ENCODE assay signal across 8 cellular contexts in genomic region chr1:99849744-99850457, GRCh38. TPM values are rescaled to one million over a fixed set of nuclear protein-coding genes. Genes with fewer than 3 reads are reported as not detected.
DNase-seq lines count a peak whose midpoint lies in the region; ATAC-seq and TF ChIP-seq lines count a peak whose summit lies in the region.

AGL (plus strand) TSS chr1:99850361; CDS start chr1:99851043, 682 bp downstream.

- peak within 1 kb of the TSS; percentile 96 for H3K4me3 Mint-ChIP-seq in chondrocyte (ENCODE audit: unreplicated experiment)

- DNase-seq in AG04450 (ENCODE audit: low read depth, low spot score): peak; percentile 37
- peak; percentile 62 for DNase-seq in NCI-H345 treated with DMSO at 0.1 percent for 48 hours (lab: John Stamatoyannopoulos, UW; ENCODE audit: unreplicated experiment)
- peak; percentile 79 for DNase-seq in activated CD4-positive, alpha-beta T cell treated with anti-CD3 and anti-CD28 coated beads for 1 hour
- DNase-seq in chondrocyte (ENCODE audit: low spot score): peak; percentile 95
- DNase-seq in kidney glomerular epithelial cell (lab: John Stamatoyannopoulos, UW): peak; percentile 70
- DNase-seq in stimulated activated CD4-positive, alpha-beta T cell treated with anti-CD3 and anti-CD28 coated beads, Interleukin-1b, Interleukin-23, amount 100 ng/mL, for 24 hours (ENCODE audit: low read depth in 4 of 4, low spot score in 1 of 4): peak; percentile 57 to 84 (median 70)

- ATAC-seq in GM18870 (IDR thresholded peaks at IDR 0.05; ENCODE audit: unreplicated experiment) (peak; percentile 88), HG03108 (IDR thresholded peaks at IDR 0.05; ENCODE audit: unreplicated experiment) (peak; percentile 99)

- H3K9me3 Mint-ChIP-seq in chondrocyte (ENCODE audit: low read depth): no peaks in the 10 kb centered on the region

- CTCF ChIA-PET in AG04450 (lab: Charles Lee): interaction anchor here (1.3 kb wide), 1 partner anchor 9 kb away, joined by 3 read pairs; no protein-coding TSS in a partner anchor

- TF ChIP-seq CTCF in AG04450 (IDR thresholded peaks at IDR 0.05; ENCODE audit: low read depth, low read length): no peak
- no peak for TF ChIP-seq CTCF in chondrocyte (IDR thresholded peaks at IDR 0.05)

- POLR2A ChIA-PET in AG04450 (lab: Yijun Ruan, JAX): interaction anchor here (0.6 to 1.1 kb wide), 2 partner anchors 21 to 83 kb away, joined by 3 read pairs; no protein-coding TSS in a partner anchor

- no peaks in the 10 kb centered on the region for H3K36me3 Mint-ChIP-seq in chondrocyte (ENCODE audit: low read depth)

- H3K27me3 Mint-ChIP-seq in chondrocyte (ENCODE audit: low read depth): no peaks in the 10 kb centered on the region

- no peaks in the 10 kb centered on the region for H3K9me3 ChIP-seq in AG04450 (ENCODE audit: control insufficient read depth, insufficient read depth, low read length)

- no peaks in the 10 kb centered on the region for H3K27me3 ChIP-seq in AG04450 (ENCODE audit: control insufficient read depth, insufficient read depth, low read length)

- no peak within 1 kb of the TSS for H3K27ac ChIP-seq in AG04450 (ENCODE audit: low read depth, low read length)

- peaks cover 22% of the 10 kb centered on the region for H3K4me1 Mint-ChIP-seq in chondrocyte (ENCODE audit: low read depth)

- peak within 1 kb of the TSS; percentile 93 for H3K27ac Mint-ChIP-seq in chondrocyte (ENCODE audit: unreplicated experiment)

- peak within 1 kb of the TSS; percentile 91 for H3K4me3 ChIP-seq in AG04450 (ENCODE audit: low read depth, low read length)

RNA-seq across cellular contexts. Expression of gene AGL, which starts in this region (rescaled TPM):
- 5.6 and 7.2 TPM in 2 replicates for polyA plus RNA-seq in AG04450 (2011; rRNA removed)
- polyA minus RNA-seq in AG04450 (2011; rRNA and poly(A)+ RNA removed): 6.7 and 13.5 TPM in 2 replicates
- total RNA-seq in chondrocyte: 12.6 to 16.5 TPM (median 13.5 TPM) in 3 replicates

Comparison
In these comparisons a context has a peak if more than half of its experiments do, and no peak if none do; other contexts are left out.
1. DNase-seq: peak in every context shown above with its lines; median percentile 95 in chondrocyte; 79 in activated CD4-positive, alpha-beta T cell treated with anti-CD3 and anti-CD28 coated beads for 1 hour; 70 in kidney glomerular epithelial cell; 70 in stimulated activated CD4-positive, alpha-beta T cell treated with anti-CD3 and anti-CD28 coated beads, Interleukin-1b, Interleukin-23, amount 100 ng/mL, for 24 hours; 62 in NCI-H345 treated with DMSO at 0.1 percent for 48 hours; 37 in AG04450.